8 cellular contexts compared by ENCODE assay signal in genomic region chr17:32006957-32007462, GRCh38. TPM values are rescaled to one million over a fixed set of nuclear protein-coding genes. Genes with fewer than 3 reads are reported as not detected.
A peak's percentile ranks its signal among the peaks of the same experiment; 100 is the strongest.
DNase-seq lines count a peak whose midpoint lies in the region; ATAC-seq and TF ChIP-seq lines count a peak whose summit lies in the region.

Gene LRRC37B (plus strand): TSS chr17:32007383. CDS start chr17:32021393, 14,010 bp downstream.

- peak within 1 kb of the TSS; percentile 94 for H2AK9ac ChIP-seq in IMR-90 (replicated peaks; ENCODE audit: low read depth, low read length, poor library complexity)

- H3K9me3 ChIP-seq in Caco-2 (no peaks in the 10 kb centered on the region), IMR-90 (ENCODE audit: control insufficient read depth, insufficient read depth, low read length) (no peaks in the 10 kb centered on the region), esophagus muscularis mucosa (no peaks in the 10 kb centered on the region)

- H2BK15ac ChIP-seq in IMR-90 (ENCODE audit: low read depth, low read length) = no peak within 1 kb of the TSS

- TF ChIP-seq POLR2A in IMR-90 (IDR thresholded peaks at IDR 0.05; ENCODE audit: low read depth, low read length) (no peak), esophagus muscularis mucosa (IDR thresholded peaks at IDR 0.05; ENCODE audit: low read depth) (no peak)

- peak within 1 kb of the TSS; percentile 71 to 82; a peak in 2 of 4 replicates for H4K8ac ChIP-seq in IMR-90 (ENCODE audit: low read depth in 2 of 2, low read length in 2 of 2)

- peak; percentile 85 to 94 for DNase-seq in Caco-2
- DNase-seq in IMR-90 = peak; percentile 57
- DNase-seq in activated T-cell treated with anti-CD3 and anti-CD28 coated beads, Interleukin-2, amount 50 U/mL, for 24 hours = peak; percentile 95
- DNase-seq in esophagus muscularis mucosa (ENCODE audit: extremely low spot score) = peak; percentile 97
- peak; percentile 83 for DNase-seq in myocyte (ENCODE audit: low read depth)
- DNase-seq in stimulated activated CD8-positive, alpha-beta memory T cell treated with anti-CD3 and anti-CD28 coated beads, Interleukin-7, amount 100 ng/mL, for 4 hours (ENCODE audit: low read depth in 2 of 2) = peak; percentile 72 to 81

- no peak within 1 kb of the TSS for H2BK20ac ChIP-seq in IMR-90 (ENCODE audit: low read depth, low read length)

- 0% methylated on average over 11 of the region's 51 CpGs; no CpG with 5 or more reads in 1 of the 2 experiments for WGBS in IMR-90 (ENCODE audit: extremely low coverage in 2 of 2, insufficient read length in 1 of 2), 2 experiments
- WGBS in esophagus muscularis mucosa = 1% methylated on average over 18 of the region's 51 CpGs

- no peaks in the 10 kb centered on the region for H3K27me3 ChIP-seq in Caco-2 (replicated peaks; ENCODE audit: control insufficient read depth, insufficient read depth, low read length)
- no peaks in the 10 kb centered on the region for H3K27me3 ChIP-seq in IMR-90 (ENCODE audit: control insufficient read depth, insufficient read depth, low read length)
- no peaks in the 10 kb centered on the region for H3K27me3 ChIP-seq in esophagus muscularis mucosa

- no peak within 1 kb of the TSS for H2BK5ac ChIP-seq in IMR-90 (ENCODE audit: low read depth, low read length, poor library complexity, severe bottlenecking)

- no peaks in the 10 kb centered on the region for H3K36me3 Mint-ChIP-seq in Caco-2 (ENCODE audit: insufficient read depth, unreplicated experiment)
- peaks cover 18% of the 10 kb centered on the region for H3K36me3 Mint-ChIP-seq in activated T-cell treated with anti-CD3 and anti-CD28 coated beads, Interleukin-2, amount 50 U/mL, for 24 hours (ENCODE audit: low read depth)

- BruUV-seq in Caco-2 (replicated peaks; lab: Mats Ljungman, UMichigan) (no TSS peak), IMR-90 (replicated peaks; lab: Mats Ljungman, UMichigan) (no TSS peak)

- H4K91ac ChIP-seq in IMR-90 (ENCODE audit: insufficient read depth, low read depth, low read length) = no peak within 1 kb of the TSS

- peak; percentile 88 to 98 for TF ChIP-seq CTCF in Caco-2 (IDR thresholded peaks at IDR 0.05; ENCODE audit: insufficient read depth in 1 of 2, low read depth in 1 of 2, low read length in 1 of 2, severe bottlenecking in 1 of 2, unreplicated experiment in 1 of 2)
- peak; percentile 90 for TF ChIP-seq CTCF in IMR-90 (conservative IDR thresholded peaks at IDR 0.05; ENCODE audit: low read depth, low read length)
- peak in 2 of 3 experiments; percentile 90 to 98 for TF ChIP-seq CTCF in esophagus muscularis mucosa (IDR thresholded peaks at IDR 0.05)

- peak; percentile 46 for TF ChIP-seq RAD21 in IMR-90 (IDR thresholded peaks at IDR 0.05; ENCODE audit: low read length)

- dilution Hi-C loops in IMR-90 (cut with HindIII; ENCODE audit: low sequenced_read_pairs, unreplicated experiment) = no loop called here

- peak within 1 kb of the TSS; percentile 29; the same call in 1 of the 2 replicates for H3K56ac ChIP-seq in IMR-90 (ENCODE audit: extremely low read depth, insufficient read depth, low read length)

- H3K27me3 Mint-ChIP-seq in Caco-2 (ENCODE audit: insufficient read depth, unreplicated experiment) = no peaks in the 10 kb centered on the region
- H3K27me3 Mint-ChIP-seq in activated T-cell treated with anti-CD3 and anti-CD28 coated beads, Interleukin-2, amount 50 U/mL, for 24 hours = no peaks in the 10 kb centered on the region

- peaks cover 9 to 26% of the 10 kb centered on the region in 2 experiments; a peak in 3 of 4 replicates for H3K79me1 ChIP-seq in IMR-90 (ENCODE audit: low read depth in 1 of 2, low read length in 2 of 2)

- peak within 1 kb of the TSS; percentile 95 for H2AFZ ChIP-seq in IMR-90 (replicated peaks; ENCODE audit: low read length, poor library complexity)

- ATAC-seq in GM21423 (IDR thresholded peaks at IDR 0.05; ENCODE audit: unreplicated experiment) (peak; percentile 89), IMR-90 (ENCODE audit: low read depth) (peak; percentile 97)

- peak within 1 kb of the TSS; percentile 5; the same call in 1 of the 2 replicates for H3K18ac ChIP-seq in IMR-90 (ENCODE audit: low read depth, low read length)

- peaks cover 9% of the 10 kb centered on the region; the same call in 1 of the 2 replicates for H3K4me1 ChIP-seq in Caco-2
- H3K4me1 ChIP-seq in IMR-90 (ENCODE audit: control insufficient read depth, insufficient read depth, low read length) = no peaks in the 10 kb centered on the region
- peaks cover 5 to 42% (median 28%) of the 10 kb centered on the region in 4 donors for H3K4me1 ChIP-seq in esophagus muscularis mucosa

- H3K4me2 ChIP-seq in IMR-90 (ENCODE audit: low read depth, low read length) = peak within 1 kb of the TSS; percentile 82

- H3K4me3 ChIP-seq in Caco-2 (ENCODE audit: low read depth, low read length) (peak within 1 kb of the TSS; percentile 68), IMR-90 (ENCODE audit: insufficient read depth, low read depth, low read length) (peak within 1 kb of the TSS; percentile 71), esophagus muscularis mucosa (peak within 1 kb of the TSS; percentile 84 to 99 (median 94))

- H3K14ac ChIP-seq in IMR-90 (replicated peaks; ENCODE audit: low read depth, low read length) = peak within 1 kb of the TSS; percentile 99

- H2BK120ac ChIP-seq in IMR-90 (ENCODE audit: low read depth, low read length) = peak within 1 kb of the TSS; percentile 30; the same call in 1 of the 2 replicates

- H3K23ac ChIP-seq in IMR-90 (ENCODE audit: low read depth, low read length) = peak within 1 kb of the TSS; percentile 99

- TF ChIP-seq EP300 in esophagus muscularis mucosa (IDR thresholded peaks at IDR 0.05) = no peak

- H3K4ac ChIP-seq in IMR-90 (ENCODE audit: low read depth, low read length) = peak within 1 kb of the TSS; percentile 92

- H3K27ac ChIP-seq in IMR-90 (ENCODE audit: insufficient read depth, low read length) = peak within 1 kb of the TSS; percentile 22
- H3K27ac ChIP-seq in esophagus muscularis mucosa (replicated peaks in 1 of 4) = peak within 1 kb of the TSS; percentile 89 to 92 (median 91)

- no peaks in the 10 kb centered on the region for H3K9me3 Mint-ChIP-seq in Caco-2 (ENCODE audit: unreplicated experiment)
- no peaks in the 10 kb centered on the region for H3K9me3 Mint-ChIP-seq in activated T-cell treated with anti-CD3 and anti-CD28 coated beads, Interleukin-2, amount 50 U/mL, for 24 hours

- H3K9me1 ChIP-seq in IMR-90 (ENCODE audit: insufficient read depth, low read length) = no peaks in the 10 kb centered on the region

- CTCF ChIA-PET in Caco-2 (lab: Charles Lee) (interaction anchor here (0.6 to 1.4 kb wide), 6 partner anchors 12 to 312 kb away, joined by 3 to 6 read pairs (median 4); partner anchors contain the start of gene RHOT1), IMR-90 (lab: Yijun Ruan, JAX) (interaction anchor here (0.7 to 1.2 kb wide), 3 partner anchors 9 to 29 kb away, joined by 3 read pairs; no protein-coding TSS in a partner anchor)

- no peaks in the 10 kb centered on the region for H4K20me1 ChIP-seq in IMR-90 (ENCODE audit: insufficient read depth, low read length)

- H3K27ac Mint-ChIP-seq in Caco-2 (ENCODE audit: unreplicated experiment) = peak within 1 kb of the TSS; percentile 45
- H3K27ac Mint-ChIP-seq in activated T-cell treated with anti-CD3 and anti-CD28 coated beads, Interleukin-2, amount 50 U/mL, for 24 hours = peak within 1 kb of the TSS; percentile 76

- H4K5ac ChIP-seq in IMR-90 (ENCODE audit: low read depth, low read length) = peak within 1 kb of the TSS; percentile 1; the same call in 1 of the 2 replicates

- peaks cover 7% of the 10 kb centered on the region for H3K4me1 Mint-ChIP-seq in Caco-2 (ENCODE audit: low read depth, unreplicated experiment)
- H3K4me1 Mint-ChIP-seq in activated T-cell treated with anti-CD3 and anti-CD28 coated beads, Interleukin-2, amount 50 U/mL, for 24 hours (ENCODE audit: low read depth) = peaks cover 42% of the 10 kb centered on the region

- intact Hi-C loops in Caco-2 (cut with micrococcal nuclease; ENCODE audit: unreplicated experiment) = loop anchor here (5.0 kb wide), 1 partner anchor 130 kb away; no protein-coding TSS in a partner anchor
- intact Hi-C loops in IMR-90 (cut with micrococcal nuclease) = loop anchor here (5.0 kb wide), 1 partner anchor 310 kb away; no protein-coding TSS in a partner anchor
- intact Hi-C loops in esophagus muscularis mucosa (cut with DNase I) = loop anchor here (5.0 kb wide), 1 partner anchor 120 kb away; no protein-coding TSS in a partner anchor

- peak within 1 kb of the TSS; percentile 74 for H2AK5ac ChIP-seq in IMR-90 (ENCODE audit: low read depth, low read length)

- in situ Hi-C loops in IMR-90 (cut with MboI; ENCODE audit: low sequenced_read_pairs) = loop anchor here (5.0 kb wide), 1 partner anchor 125 kb away; no protein-coding TSS in a partner anchor

- no peaks in the 10 kb centered on the region for H3K36me3 ChIP-seq in Caco-2 (ENCODE audit: control insufficient read depth, insufficient read depth, low read length)
- peaks cover 2% of the 10 kb centered on the region; the same call in 1 of the 2 replicates for H3K36me3 ChIP-seq in IMR-90 (ENCODE audit: control insufficient read depth, insufficient read depth, low read length)
- H3K36me3 ChIP-seq in esophagus muscularis mucosa = no peaks in the 10 kb centered on the region

- POLR2A ChIA-PET in Caco-2 (lab: Charles Lee) = interaction anchor here (0.5 kb wide), 1 partner anchor 332 kb away, joined by 3 read pairs; no protein-coding TSS in a partner anchor
- POLR2A ChIA-PET in IMR-90 (lab: Charles Lee; ENCODE audit: unreplicated experiment) = interaction anchor here (0.5 to 0.7 kb wide), 2 partner anchors 27 to 120 kb away, joined by 4 read pairs; no protein-coding TSS in a partner anchor

- peak within 1 kb of the TSS; percentile 80 for H3K9ac ChIP-seq in IMR-90 (ENCODE audit: low read depth, low read length)

- peak within 1 kb of the TSS; percentile 84 for H3K4me3 Mint-ChIP-seq in Caco-2 (ENCODE audit: unreplicated experiment)
- H3K4me3 Mint-ChIP-seq in activated T-cell treated with anti-CD3 and anti-CD28 coated beads, Interleukin-2, amount 50 U/mL, for 24 hours = peak within 1 kb of the TSS; percentile 85

TF ChIP-seq in IMR-90, 13 proteins besides CTCF, POLR2A, EP300 and RAD21 (continues in another document):
- no peak for TF ChIP-seq FOS (IDR thresholded peaks at IDR 0.05; ENCODE audit: low read depth, low read length)
- peak; percentile 91 for TF ChIP-seq BHLHE40 (IDR thresholded peaks at IDR 0.05; ENCODE audit: low read depth, low read length)
- no peak for TF ChIP-seq RFX5 (IDR thresholded peaks at IDR 0.05; ENCODE audit: low read depth, low read length)

TF ChIP-seq in PFSK-1, 5 proteins besides CTCF, POLR2A, EP300 and RAD21 (continues in another document):
- 0 out of 2 replicates have a peak, but pooled peaks have one; percentile 68 for TF ChIP-seq SIN3A (IDR thresholded peaks at IDR 0.05; ENCODE audit: borderline replicate concordance, insufficient read depth, low read length)

RNA-seq across cellular contexts. Expression of gene LRRC37B, which starts in this region (rescaled TPM):
- 15.4 and 20.1 TPM in 2 replicates for total RNA-seq in Caco-2 (2022)
- total RNA-seq in IMR-90 (2012; rRNA removed) = 4.3 and 4.7 TPM in 2 replicates
- polyA plus RNA-seq in IMR-90 (2012; rRNA removed) = 4.7 and 7.2 TPM in 2 replicates
- polyA plus RNA-seq in IMR-90 (2012; cell fraction: cytosol; rRNA removed) = 2.2 and 4.4 TPM in 2 replicates
- polyA plus RNA-seq in IMR-90 (2012; cell fraction: nucleus; rRNA removed; ENCODE audit: low replicate concordance) = 8.4 and 23.7 TPM in 2 replicates
- polyA plus RNA-seq in PFSK-1 (2012; ENCODE audit: insufficient read length, low read depth) = 17.1 TPM
- 10 to 100 TPM in 3 of 4 donors, 1 to 10 TPM in 1; 7.5 to 15.4 (median 11.4) TPM for total RNA-seq in esophagus muscularis mucosa
- 3.8 and 7.0 TPM in 2 replicates for total RNA-seq in myocyte
- 6.9 TPM for polyA plus RNA-seq in myocyte (2012)

Comparison
In these comparisons a context has a peak if more than half of its experiments do, and no peak if none do; other contexts are left out.
1. Peak in every context shown above with its lines: DNase-seq, ATAC-seq, H3K4me3 ChIP-seq and H3K27ac ChIP-seq.